22 cellular contexts compared by ENCODE assay signal in the genomic region with DNA sequence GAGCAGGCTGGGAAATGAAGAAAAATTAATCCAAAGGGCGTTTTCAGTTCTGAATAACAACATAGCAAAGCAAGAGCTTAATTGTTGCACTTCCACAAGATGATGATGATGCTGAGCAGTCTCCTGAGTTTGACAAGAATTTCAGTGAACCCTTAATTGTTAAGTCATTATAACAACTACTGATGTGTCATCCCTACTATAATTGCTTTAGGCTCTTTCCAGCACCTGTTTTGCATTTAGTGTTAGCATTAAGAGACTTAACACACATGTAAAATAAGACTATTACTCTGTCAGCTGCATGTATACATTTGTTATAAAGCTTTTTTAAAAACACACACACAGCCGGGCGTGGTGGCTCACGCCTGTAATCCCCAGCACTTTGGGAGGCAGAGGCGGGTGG.
"Had no signal": no experiment of that assay in that cellular context is flagged by ENCODE, and none has a peak within 500 bp of the region (broad histone marks: within the 10 kb centered on the region; RNA-seq: fewer than 3 reads in every experiment).

No MANE protein-coding gene starts in this region.

- ATAC-seq: activated CD4-positive, CD25-positive, alpha-beta regulatory T cell treated with anti-CD3 and anti-CD28 coated beads, Interleukin-2, amount 50 U/mL, for 24 hours; activated CD8-positive, alpha-beta memory T cell treated with anti-CD3 and anti-CD28 coated beads, Interleukin-2, amount 10 ng/mL, durations not matched to agents 7 days and 5 days; activated CD8-positive, alpha-beta T cell treated with anti-CD3 and anti-CD28 coated beads, Interleukin-2, amount 10 ng/mL, durations not matched to agents 7 days and 5 days; activated naive CD4-positive, alpha-beta T cell treated with anti-CD3 and anti-CD28 coated beads, Interleukin-2, amount 50 U/mL, for 72 hours; T-helper 17 cell had no signal

- DNase-seq: activated B cell treated with CpG ODN at 0.5 μM for 24 hours; activated CD4-positive, alpha-beta memory T cell treated with anti-CD3 and anti-CD28 coated beads for 36 hours; activated CD4-positive, alpha-beta T cell treated with anti-CD3 and anti-CD28 coated beads, Interleukin-2, amount 10 ng/mL, durations not matched to agents 24 days and 14 days; activated CD8-positive, alpha-beta memory T cell treated with anti-CD3 and anti-CD28 coated beads, Interleukin-2, amount 10 ng/mL, durations not matched to agents 7 days and 5 days; activated CD8-positive, alpha-beta memory T cell treated with anti-CD3 and anti-CD28 coated beads, Interleukin-2, amount 50 U/mL, for 4 hours; activated CD8-positive, alpha-beta T cell treated with anti-CD3 and anti-CD28 coated beads, Interleukin-2, amount 10 ng/mL, durations not matched to agents 7 days and 5 days; activated effector memory CD4-positive, alpha-beta T cell treated with anti-CD3 and anti-CD28 coated beads, Interleukin-2, amount 50 U/mL, for 16 hours; activated naive CD4-positive, alpha-beta T cell treated with anti-CD3 and anti-CD28 coated beads for 36 hours; activated naive CD8-positive, alpha-beta T cell treated with anti-CD3 and anti-CD28 coated beads, Interleukin-2, amount 10 ng/mL, durations not matched to agents 7 days and 5 days; activated T-cell treated with anti-CD3 and anti-CD28 coated beads, Interleukin-2, amount 50 U/mL, for 1 hour; activated T-cell treated with anti-CD3 and anti-CD28 coated beads, Interleukin-2, amount 50 U/mL, for 48 hours; central memory CD4-positive, alpha-beta T cell; cerebellar nuclear complex; colonic mucosa; effector CD8-positive, alpha-beta T cell; head of caudate nucleus; T-helper 1 cell; T-helper 17 cell; T1000; WERI-Rb-1 had no signal
